8 cellular contexts compared by ENCODE assay signal in genomic region chr2:226031962-226032441, GRCh38.
DNase-seq lines count a peak whose midpoint lies in the region; ATAC-seq and TF ChIP-seq lines count a peak whose summit lies in the region.

No MANE protein-coding gene starts in this region.

- H3K36me3 ChIP-seq in MG63, result no peaks in the 10 kb centered on the region
- H3K36me3 ChIP-seq in neural cell (ENCODE audit: insufficient read depth, low read length), result no peaks in the 10 kb centered on the region

- no peak for TF ChIP-seq CTCF in AG10803 (conservative IDR thresholded peaks at IDR 0.05; ENCODE audit: low read length)
- no peak for TF ChIP-seq CTCF in endothelial cell (IDR thresholded peaks at IDR 0.05; ENCODE audit: unreplicated experiment)
- no peak for TF ChIP-seq CTCF in neural cell (IDR thresholded peaks at IDR 0.05; ENCODE audit: poor library complexity, severe bottlenecking)

- peaks cover 17% of the 10 kb centered on the region for H3K4me1 Mint-ChIP-seq in endothelial cell (ENCODE audit: unreplicated experiment)

- no peak for TF ChIP-seq RAD21 in neural cell (conservative IDR thresholded peaks at IDR 0.05)

- no peak for ATAC-seq in HG03469 (IDR thresholded peaks at IDR 0.05; ENCODE audit: unreplicated experiment)
- ATAC-seq in GM21447 (IDR thresholded peaks at IDR 0.05; ENCODE audit: unreplicated experiment), result no peak

- no peaks in the 10 kb centered on the region for H4K20me1 ChIP-seq in neural cell (ENCODE audit: insufficient read depth)

- peak overlapping the region; percentile 79 for H3K9ac ChIP-seq in neural cell (ENCODE audit: low read length)

- H3K4me2 ChIP-seq in neural cell (ENCODE audit: low read length), result peak overlapping the region; percentile 65

- peak; percentile 65 for DNase-seq in AG10803 (ENCODE audit: low read depth)
- DNase-seq in MG63, result no peak
- DNase-seq in endothelial cell (ENCODE audit: low spot score), result no peak
- DNase-seq in T-helper 9 cell, result no peak
- no peak for DNase-seq in KG1 (lab: John Stamatoyannopoulos, UW)

- H3K36me3 Mint-ChIP-seq in endothelial cell (ENCODE audit: low read depth, unreplicated experiment), result no peaks in the 10 kb centered on the region

- H3K9me3 ChIP-seq in MG63, result peaks cover 2% of the 10 kb centered on the region; the same call in 1 of the 2 replicates
- H3K9me3 ChIP-seq in neural cell (ENCODE audit: low read length), result no peaks in the 10 kb centered on the region

- peak overlapping the region; percentile 86 for H3K27ac ChIP-seq in neural cell (ENCODE audit: low read length)

- no peaks in the 10 kb centered on the region for H3K9me3 Mint-ChIP-seq in endothelial cell (ENCODE audit: unreplicated experiment)

- H3K79me2 ChIP-seq in neural cell (replicated peaks; ENCODE audit: insufficient read depth, low read length), result no peaks in the 10 kb centered on the region

- peaks cover 4% of the 10 kb centered on the region for H3F3A ChIP-seq in neural cell (ENCODE audit: insufficient read depth, low read length, poor library complexity, severe bottlenecking)

- H2AFZ ChIP-seq in neural cell (ENCODE audit: low read depth, low read length), result peak overlapping the region; percentile 1

- H3K27me3 ChIP-seq in MG63 (no peaks in the 10 kb centered on the region), neural cell (ENCODE audit: insufficient read depth, low read depth, low read length) (peaks cover 4% of the 10 kb centered on the region)

- H3K27me3 Mint-ChIP-seq in endothelial cell (ENCODE audit: unreplicated experiment), result peaks cover 1% of the 10 kb centered on the region

- TF ChIP-seq EP300 in neural cell (conservative IDR thresholded peaks at IDR 0.05; ENCODE audit: poor library complexity, severe bottlenecking), result no peak

- peak overlapping the region; percentile 88 for H3K4me3 Mint-ChIP-seq in endothelial cell (ENCODE audit: unreplicated experiment)

- H3K9me2 ChIP-seq in neural cell (ENCODE audit: insufficient read depth, low read length), result no peaks in the 10 kb centered on the region

- H3K4me3 ChIP-seq in AG10803 (ENCODE audit: low read length), result peak overlapping the region; percentile 68
- peak overlapping the region; percentile 53 for H3K4me3 ChIP-seq in MG63
- peak overlapping the region; percentile 70 for H3K4me3 ChIP-seq in neural cell (ENCODE audit: low read length)

- H3K27ac Mint-ChIP-seq in endothelial cell (ENCODE audit: unreplicated experiment), result no peak overlapping the region

TF ChIP-seq in neural cell, 6 proteins besides CTCF, POLR2A, EP300 and RAD21:
- TF ChIP-seq POLR2AphosphoS5 (IDR thresholded peaks at IDR 0.05) (peak; percentile 7), MXI1 (conservative IDR thresholded peaks at IDR 0.05; ENCODE audit: poor library complexity, severe bottlenecking) (no peak), SMC3 (conservative IDR thresholded peaks at IDR 0.05; ENCODE audit: poor library complexity) (no peak), EZH2 (IDR thresholded peaks at IDR 0.05; ENCODE audit: borderline replicate concordance, insufficient read depth, low read length, poor library complexity, severe bottlenecking) (no peak), TAF1 (IDR thresholded peaks at IDR 0.05; ENCODE audit: low read depth) (no peak), REST (IDR thresholded peaks at IDR 0.05; ENCODE audit: borderline replicate concordance) (peak; percentile 99)
